ENCODE assay signal across 28 cellular contexts in the genomic region with DNA sequence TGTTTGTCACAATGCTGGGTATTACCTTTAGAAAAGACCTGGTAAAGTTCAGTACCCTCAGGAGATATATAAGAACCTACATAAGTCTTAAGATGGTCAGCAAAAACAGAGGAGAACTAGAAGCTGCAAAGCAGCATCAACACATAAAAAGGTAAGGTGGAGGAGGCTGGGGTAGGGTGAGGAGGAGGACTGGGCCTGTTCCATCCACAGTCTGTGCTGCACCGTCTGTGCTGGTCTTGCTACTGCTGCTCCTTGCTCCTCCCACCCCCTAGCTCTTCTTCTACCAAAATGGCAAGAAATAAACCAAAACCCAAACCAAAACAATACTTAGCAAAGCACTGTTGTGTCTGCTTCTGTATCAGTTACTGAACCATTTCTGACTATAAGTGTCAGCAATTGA.
"Had no signal": no experiment of that assay in that cellular context is flagged by ENCODE, and none has a peak within 500 bp of the region (broad histone marks: within the 10 kb centered on the region; RNA-seq: fewer than 3 reads in every experiment).

No MANE protein-coding gene starts in this region.

- ATAC-seq: left colon; left lung; lower lobe of right lung; naive thymus-derived CD8-positive, alpha-beta T cell; pancreas; right cardiac atrium; sciatic nerve had no signal

- H3K9me3 ChIP-seq: left lung, lower lobe of right lung, pancreas, prostate gland, stomach, thoracic aorta, tibial artery, uterus had no signal

- H3K27me3 Mint-ChIP-seq: type B pancreatic cell had no signal

- H3K27ac Mint-ChIP-seq: immature natural killer cell; naive thymus-derived CD8-positive, alpha-beta T cell; nephron; type B pancreatic cell had no signal

- H3K36me3 Mint-ChIP-seq: immature natural killer cell; naive thymus-derived CD8-positive, alpha-beta T cell had no signal

- H3K4me1 ChIP-seq: prostate gland, uterus had no signal

- H3K36me3 ChIP-seq: prostate gland, uterus had no signal

- H3K27ac ChIP-seq: left lung, lower lobe of right lung, pancreas, prostate gland, skin epidermis, stomach, tibial artery, uterus had no signal

- H3K27me3 ChIP-seq: left lung, pancreas, stomach, tibial artery, uterus had no signal

- H3K4me3 ChIP-seq: left lung, lower lobe of right lung, pancreas, prostate gland, skin epidermis, stomach, thoracic aorta, tibial artery, uterus had no signal

- H3K9me3 Mint-ChIP-seq: naive thymus-derived CD8-positive, alpha-beta T cell; nephron; neural crest cell; type B pancreatic cell had no signal

- DNase-seq: hypothalamus; immature natural killer cell; kidney; left colon; left lung; lower lobe of right lung; mammary epithelial cell; mesenchymal stem cell; naive thymus-derived CD8-positive, alpha-beta T cell; nucleus accumbens; pancreas; retina; right cardiac atrium; stimulated activated CD4-positive, alpha-beta T cell treated with anti-CD3 and anti-CD28 coated beads, Interleukin-12 subunit alpha, Interleukin-12 subunit beta, amount 100 ng/mL, for 4 hours; stimulated activated CD4-positive, alpha-beta T cell treated with anti-CD3 and anti-CD28 coated beads, Interleukin-15, amount 100 ng/mL, for 24 hours; stimulated activated CD4-positive, alpha-beta T cell treated with anti-CD3 and anti-CD28 coated beads, Interleukin-2, amount 100 ng/mL, for 24 hours; stimulated activated CD4-positive, alpha-beta T cell treated with anti-CD3 and anti-CD28 coated beads, Interleukin-4, amount 100 ng/mL, for 1 hour; stimulated activated naive CD4-positive, alpha-beta T cell; stomach; tibial artery; uterus had no signal

- H3K4me3 Mint-ChIP-seq: immature natural killer cell; naive thymus-derived CD8-positive, alpha-beta T cell; nephron; neural crest cell; type B pancreatic cell had no signal
